ENCODE assay signal across 14 cellular contexts in the genomic region with DNA sequence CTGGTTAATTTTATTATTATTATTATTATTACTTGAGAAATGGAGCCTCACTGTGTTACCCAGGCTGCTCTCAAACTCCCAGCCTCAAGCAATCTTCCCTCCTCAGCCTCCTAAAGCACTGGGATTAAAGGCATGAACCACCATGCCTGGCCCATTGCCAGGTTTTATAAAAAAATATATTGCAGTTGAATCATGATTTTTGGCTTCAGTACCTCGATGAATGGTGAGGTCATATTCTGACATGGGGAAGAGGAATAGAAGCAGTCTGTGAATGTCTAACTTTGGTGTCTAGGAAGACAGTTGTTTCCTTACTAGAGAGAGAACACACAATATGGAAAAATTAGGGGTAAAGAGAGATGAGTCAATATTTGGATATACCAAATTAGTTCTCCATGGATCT.
"Had no signal": no experiment of that assay in that cellular context is flagged by ENCODE, and none has a peak within 500 bp of the region (broad histone marks: within the 10 kb centered on the region; RNA-seq: fewer than 3 reads in every experiment).

No MANE protein-coding gene starts in this region.

- H3K79me2 ChIP-seq: parathyroid adenoma had no signal

- H3K27ac ChIP-seq: brain microvascular endothelial cell, dorsolateral prefrontal cortex, parathyroid adenoma, suprapubic skin had no signal

- H3K4me1 ChIP-seq: suprapubic skin had no signal

- DNase-seq: activated CD4-positive, alpha-beta memory T cell treated with anti-CD3 and anti-CD28 coated beads for 36 hours; activated T-cell treated with anti-CD3 and anti-CD28 coated beads, Interleukin-2, amount 50 U/mL, for 48 hours; amygdala; brain microvascular endothelial cell; dorsolateral prefrontal cortex; foreskin melanocyte; naive B cell; retina; stimulated activated CD4-positive, alpha-beta T cell treated with anti-CD3 and anti-CD28 coated beads, Interleukin-4, amount 100 ng/mL, for 1 hour; stimulated activated CD8-positive, alpha-beta memory T cell treated with anti-CD3 and anti-CD28 coated beads, Interleukin-4, amount 100 ng/mL, for 48 hours; stimulated activated naive CD8-positive, alpha-beta T cell treated with anti-CD3 and anti-CD28 coated beads, Interleukin-15, Interleukin-2, amounts not matched to agents 100 U/mL and 50 U/mL, for 24 hours; T-helper 2 cell had no signal

- ATAC-seq: stimulated activated naive CD8-positive, alpha-beta T cell treated with anti-CD3 and anti-CD28 coated beads, Interleukin-15, Interleukin-2, amounts not matched to agents 100 U/mL and 50 U/mL, for 24 hours had no signal

- H2AFZ ChIP-seq: parathyroid adenoma had no signal

- H3K9me3 ChIP-seq: suprapubic skin had no signal

- H3K9ac ChIP-seq: parathyroid adenoma had no signal

- H3K36me3 ChIP-seq: brain microvascular endothelial cell, suprapubic skin had no signal

- H3K4me3 ChIP-seq: dorsolateral prefrontal cortex, suprapubic skin had no signal

- H3K27me3 ChIP-seq: brain microvascular endothelial cell, dorsolateral prefrontal cortex, suprapubic skin had no signal
